In genomic region chr9:79611091-79611614, GRCh38 we compare ENCODE assay signal across 8 cellular contexts. TPM values are rescaled to one million over a fixed set of nuclear protein-coding genes. Genes with fewer than 3 reads are reported as not detected.
DNase-seq lines count a peak whose midpoint lies in the region; ATAC-seq and TF ChIP-seq lines count a peak whose summit lies in the region.

No MANE protein-coding gene starts in this region.

- no peak overlapping the region for H3K4me2 ChIP-seq in PC-9

- H3K9me3 ChIP-seq in A673 (ENCODE audit: low read depth, low read length, poor library complexity, severe bottlenecking) (no peaks in the 10 kb centered on the region), PC-9 (ENCODE audit: insufficient read depth, low read depth) (no peaks in the 10 kb centered on the region)
- H3K9me3 ChIP-seq in naive thymus-derived CD4-positive, alpha-beta T cell (ENCODE audit: control insufficient read depth in 2 of 3, low read length in 3 of 3) = no peaks in the 10 kb centered on the region

- peak overlapping the region; percentile 23; the same call in 1 of the 2 replicates for H3K27ac Mint-ChIP-seq in WTC11
- peak overlapping the region in 1 of 9 donors; percentile 11 for H3K27ac Mint-ChIP-seq in naive thymus-derived CD4-positive, alpha-beta T cell

- POLR2A ChIA-PET in A673 (lab: Charles Lee; ENCODE audit: low non-redundant PET) = no interaction called here
- POLR2A ChIA-PET in WTC11 (lab: Charles Lee) = interaction anchor here (1.8 kb wide), 1 partner anchor 39 kb away, joined by 7 read pairs; the partner anchor contains the start of gene TLE4
- POLR2A ChIA-PET in naive thymus-derived CD4-positive, alpha-beta T cell (lab: Charles Lee) = no interaction called here
- POLR2A ChIA-PET in PC-9 (lab: Charles Lee; ENCODE audit: unreplicated experiment) = no interaction called here

- CTCF ChIA-PET in A673 (lab: Charles Lee) = no interaction called here
- CTCF ChIA-PET in WTC11 (lab: Charles Lee) = interaction anchor here (0.8 kb wide), 1 partner anchor 28 kb away, joined by 3 read pairs; no protein-coding TSS in a partner anchor
- CTCF ChIA-PET in naive thymus-derived CD4-positive, alpha-beta T cell (lab: Charles Lee) = no interaction called here
- CTCF ChIA-PET in PC-9 (lab: Charles Lee) = no interaction called here

- H3K79me2 ChIP-seq in PC-9 (ENCODE audit: low read depth) = no peaks in the 10 kb centered on the region

- H3K36me3 ChIP-seq in A673 (ENCODE audit: insufficient read depth, low read length, poor library complexity, severe bottlenecking) (no peaks in the 10 kb centered on the region), PC-9 (ENCODE audit: low read depth) (no peaks in the 10 kb centered on the region)
- no peaks in the 10 kb centered on the region for H3K36me3 ChIP-seq in naive thymus-derived CD4-positive, alpha-beta T cell (ENCODE audit: control insufficient read depth in 2 of 3, insufficient read depth in 3 of 3, low read length in 3 of 3)

- H3K9me2 ChIP-seq in PC-9 (ENCODE audit: insufficient read depth) = no peaks in the 10 kb centered on the region

- no peaks in the 10 kb centered on the region for H3F3A ChIP-seq in PC-9 (ENCODE audit: insufficient read depth, low read depth)

- H3K27ac ChIP-seq in A673 (ENCODE audit: low read depth, low read length, poor library complexity, severe bottlenecking) (peak overlapping the region; percentile 58), PC-9 (no peak overlapping the region)
- H3K27ac ChIP-seq in naive thymus-derived CD4-positive, alpha-beta T cell (ENCODE audit: low read depth, low read length) = no peak overlapping the region

- H3K4me1 ChIP-seq in A673 (ENCODE audit: insufficient read depth, low read length, poor library complexity, severe bottlenecking) (peaks cover 23% of the 10 kb centered on the region), PC-9 (replicated peaks; ENCODE audit: insufficient read depth) (no peaks in the 10 kb centered on the region)
- peaks cover 0 to 3% of the 10 kb centered on the region in 2 donors for H3K4me1 ChIP-seq in naive thymus-derived CD4-positive, alpha-beta T cell (ENCODE audit: control insufficient read depth in 2 of 2, insufficient read depth in 2 of 2, low read length in 2 of 2)

- DNase-seq in A673 (ENCODE audit: low spot score) = peak; percentile 49
- no peak for DNase-seq in WTC11 (ENCODE audit: low spot score)
- DNase-seq in naive thymus-derived CD4-positive, alpha-beta T cell = no peak
- DNase-seq in NCI-H82 treated with DMSO at 0.1 percent for 48 hours (lab: John Stamatoyannopoulos, UW; ENCODE audit: unreplicated experiment) = no peak
- no peak for DNase-seq in NCI-H1092 treated with DMSO at 0.1 percent for 48 hours (lab: John Stamatoyannopoulos, UW)
- DNase-seq in PC-9 = no peak

- no peak for TF ChIP-seq CTCF in A673 (conservative IDR thresholded peaks at IDR 0.05; ENCODE audit: low read depth, low read length)
- TF ChIP-seq CTCF in WTC11 (IDR thresholded peaks at IDR 0.05) = no peak
- no peak for TF ChIP-seq CTCF in PC-9 (conservative IDR thresholded peaks at IDR 0.05)

- no peak overlapping the region for H2AFZ ChIP-seq in PC-9

- H3K27me3 ChIP-seq in A673 (replicated peaks; ENCODE audit: insufficient read depth, low read depth, low read length, poor library complexity) = no peaks in the 10 kb centered on the region
- H3K27me3 ChIP-seq in naive thymus-derived CD4-positive, alpha-beta T cell (ENCODE audit: control insufficient read depth in 2 of 2, insufficient read depth in 2 of 2, low read length in 2 of 2) = no peaks in the 10 kb centered on the region
- H3K27me3 ChIP-seq in PC-9 (ENCODE audit: insufficient read depth, low read depth) = no peaks in the 10 kb centered on the region

- intact Hi-C loops in A673 (cut with micrococcal nuclease; ENCODE audit: unreplicated experiment) = no loop called here
- intact Hi-C loops in naive thymus-derived CD4-positive, alpha-beta T cell (cut with micrococcal nuclease) = no loop called here
- intact Hi-C loops in PC-9 (cut with micrococcal nuclease; ENCODE audit: unreplicated experiment) = no loop called here

- H3K36me3 Mint-ChIP-seq in WTC11 = peaks cover 12% of the 10 kb centered on the region
- H3K36me3 Mint-ChIP-seq in naive thymus-derived CD4-positive, alpha-beta T cell = peaks cover 5 to 20% (median 8%) of the 10 kb centered on the region in 5 donors

- no peak overlapping the region; the same call in 1 of the 2 replicates for H3K4me3 Mint-ChIP-seq in WTC11
- no peak overlapping the region for H3K4me3 Mint-ChIP-seq in naive thymus-derived CD4-positive, alpha-beta T cell

- H3K9me3 Mint-ChIP-seq in WTC11 = peaks cover 10% of the 10 kb centered on the region
- H3K9me3 Mint-ChIP-seq in naive thymus-derived CD4-positive, alpha-beta T cell = peaks cover 0 to 12% (median 3%) of the 10 kb centered on the region in 11 donors

- peaks cover 59% of the 10 kb centered on the region for H3K4me1 Mint-ChIP-seq in WTC11
- H3K4me1 Mint-ChIP-seq in naive thymus-derived CD4-positive, alpha-beta T cell = peaks cover 5 to 77% (median 65%) of the 10 kb centered on the region in 7 donors

- H3K27me3 Mint-ChIP-seq in WTC11 (ENCODE audit: low read depth) = no peaks in the 10 kb centered on the region
- no peaks in the 10 kb centered on the region for H3K27me3 Mint-ChIP-seq in naive thymus-derived CD4-positive, alpha-beta T cell

- BruUV-seq in A673 (replicated peaks; lab: Mats Ljungman, UMichigan) (no TSS peak), PC-9 (replicated peaks; lab: Mats Ljungman, UMichigan) (no TSS peak)

- peak; percentile 86 for ATAC-seq in GM19372 (IDR thresholded peaks at IDR 0.05; ENCODE audit: low read depth, unreplicated experiment)
- ATAC-seq in HG03457 (IDR thresholded peaks at IDR 0.05; ENCODE audit: unreplicated experiment) = peak; percentile 86
- ATAC-seq in WTC11 = peak; percentile 46
- ATAC-seq in naive thymus-derived CD4-positive, alpha-beta T cell = peak; percentile 75

- H3K4me3 ChIP-seq in A673 (ENCODE audit: low read depth, low read length, poor library complexity, severe bottlenecking) = no peak overlapping the region
- H3K4me3 ChIP-seq in naive thymus-derived CD4-positive, alpha-beta T cell (ENCODE audit: low read length) = no peak overlapping the region
- no peak overlapping the region for H3K4me3 ChIP-seq in PC-9

- H4K20me1 ChIP-seq in PC-9 (ENCODE audit: insufficient read depth) = no peaks in the 10 kb centered on the region

TF ChIP-seq in WTC11, 78 proteins besides CTCF, POLR2A, EP300 and RAD21:
- TF ChIP-seq ZNF121 (CRISPR knock-in tag; IDR thresholded peaks at IDR 0.05) = peak; percentile 33; the same call in 1 of the 2 replicates
- no peak for TF ChIP-seq E2F1 (CRISPR knock-in tag; IDR thresholded peaks at IDR 0.05)

RNA-seq across cellular contexts. Expression of gene TLE4, which starts 39.4 kb away (rescaled TPM):
- total RNA-seq in A673 (2021) (21.3 and 24.3 TPM in 2 replicates), WTC11 (2021) (48.1 to 50.9 TPM (median 49.8 TPM) in 3 replicates), PC-9 (2021) (not detected in 2 replicates)
- 100 to 1,000 TPM in 4 of 5 experiments, 10 to 100 TPM in 1; 21.0 to 196 (median 106) TPM for total RNA-seq in naive thymus-derived CD4-positive, alpha-beta T cell
- 10 to 100 TPM; 28.1 to 29.7 TPM for polyA plus RNA-seq in naive thymus-derived CD4-positive, alpha-beta T cell

Comparison
In these comparisons a context has a peak if more than half of its experiments do, and no peak if none do; other contexts are left out.
1. RNA of gene TLE4, which starts 39.4 kb away (total RNA-seq): 21.0 to 196 TPM in naive thymus-derived CD4-positive, alpha-beta T cell, 48.1 to 50.9 TPM in WTC11 and 21.3 to 24.3 TPM in A673; not detected in PC-9; every median in the first group is over 10 times any median in the second.
2. Peak in every context shown above with its lines, with median percentiles within 50 percentile points of each other: ATAC-seq.